Comparison of ENCODE assay signal across 11 cellular contexts in the genomic region with DNA sequence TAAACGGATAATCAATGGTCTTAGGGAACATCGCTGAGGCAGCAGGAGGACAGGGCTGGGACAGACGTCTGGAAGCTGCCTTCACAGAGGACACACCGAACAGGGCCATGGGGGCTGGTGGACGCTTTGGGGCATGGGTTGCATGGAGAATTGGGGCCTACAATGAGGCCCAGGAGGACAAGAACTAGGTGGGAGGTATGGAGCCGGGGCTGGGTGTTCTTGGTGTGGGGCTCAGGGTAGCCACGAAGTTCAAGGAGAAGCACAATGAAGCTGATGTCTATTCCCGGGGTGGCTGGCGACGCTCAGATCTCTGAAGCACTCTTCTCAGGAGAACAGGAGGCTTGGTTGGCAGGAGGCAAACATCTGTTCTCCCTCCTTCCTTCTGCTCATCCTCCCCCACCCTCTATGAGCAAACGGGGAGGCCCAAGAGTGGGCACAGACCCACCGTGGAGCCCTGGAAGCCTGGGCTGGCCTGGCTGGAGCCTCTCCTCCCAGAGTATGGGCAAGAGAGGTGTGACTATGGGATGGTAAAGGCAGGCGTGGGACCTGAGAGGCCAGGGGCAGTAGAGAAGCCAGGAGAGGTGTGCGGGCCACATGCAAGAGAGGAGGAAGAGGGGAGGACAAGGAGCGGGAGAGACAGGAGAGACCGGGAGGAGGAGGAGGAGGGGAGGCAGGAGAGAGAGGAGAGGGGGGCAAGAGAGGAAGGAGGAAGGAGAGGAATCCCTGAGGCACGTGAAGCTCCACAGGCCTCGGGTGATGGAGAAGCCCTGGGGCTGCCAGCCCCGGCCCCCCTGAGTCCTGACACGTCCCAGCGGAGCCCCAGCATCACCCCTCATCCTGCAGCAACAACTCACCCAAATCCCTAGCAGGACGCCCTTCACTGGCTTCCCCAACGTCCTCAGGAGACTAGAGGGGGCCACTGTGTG.
"Had no signal": no experiment of that assay in that cellular context is flagged by ENCODE, and none has a peak within 500 bp of the region (broad histone marks: within the 10 kb centered on the region; RNA-seq: fewer than 3 reads in every experiment).

No MANE protein-coding gene starts in this region.

- DNase-seq: activated B cell treated with CpG ODN at 0.5 μM for 24 hours; activated CD4-positive, alpha-beta T cell treated with anti-CD3 and anti-CD28 coated beads, Interleukin-2, amount 10 ng/mL, durations not matched to agents 7 days and 5 days; activated naive CD4-positive, alpha-beta T cell treated with anti-CD3 and anti-CD28 coated beads, Interleukin-2, amount 10 ng/mL, durations not matched to agents 7 days and 5 days; activated T-cell treated with anti-CD3 and anti-CD28 coated beads for 4 hours; effector memory CD4-positive, alpha-beta T cell; islet precursor cell; stimulated activated CD4-positive, alpha-beta T cell treated with anti-CD3 and anti-CD28 coated beads, Interleukin-4, amount 100 ng/mL, for 1 hour; stimulated activated CD8-positive, alpha-beta memory T cell treated with anti-CD3 and anti-CD28 coated beads, Interleukin-4, amount 100 ng/mL, for 48 hours; T-helper 2 cell; testis had no signal

- H3K9me3 ChIP-seq: prostate gland, testis had no signal

- H3K27ac ChIP-seq: prostate gland, testis had no signal

- H3K4me3 ChIP-seq: prostate gland, testis had no signal

- H3K4me1 ChIP-seq: prostate gland, testis had no signal

- H3K27me3 ChIP-seq: testis had no signal

- H3K36me3 ChIP-seq: prostate gland had no signal
